Comparison of ENCODE assay signal across 1 cellular context in genomic region chr17:47278561-47278960, GRCh38.
TF ChIP-seq lines count a peak whose summit lies in the region.

No MANE protein-coding gene starts in this region.

TF ChIP-seq in GM23338, 12 proteins besides CTCF, POLR2A, EP300 and RAD21:
- no peak for TF ChIP-seq REST (IDR thresholded peaks at IDR 0.05; ENCODE audit: unreplicated experiment)
- TF ChIP-seq JUNB (IDR thresholded peaks at IDR 0.05; ENCODE audit: unreplicated experiment) = no peak
- TF ChIP-seq ZNF114 (CRISPR knock-in tag; IDR thresholded peaks at IDR 0.05) = no peak
- TF ChIP-seq NANOG (IDR thresholded peaks at IDR 0.05; ENCODE audit: borderline replicate concordance) = no peak
- TF ChIP-seq, protein P1, sequence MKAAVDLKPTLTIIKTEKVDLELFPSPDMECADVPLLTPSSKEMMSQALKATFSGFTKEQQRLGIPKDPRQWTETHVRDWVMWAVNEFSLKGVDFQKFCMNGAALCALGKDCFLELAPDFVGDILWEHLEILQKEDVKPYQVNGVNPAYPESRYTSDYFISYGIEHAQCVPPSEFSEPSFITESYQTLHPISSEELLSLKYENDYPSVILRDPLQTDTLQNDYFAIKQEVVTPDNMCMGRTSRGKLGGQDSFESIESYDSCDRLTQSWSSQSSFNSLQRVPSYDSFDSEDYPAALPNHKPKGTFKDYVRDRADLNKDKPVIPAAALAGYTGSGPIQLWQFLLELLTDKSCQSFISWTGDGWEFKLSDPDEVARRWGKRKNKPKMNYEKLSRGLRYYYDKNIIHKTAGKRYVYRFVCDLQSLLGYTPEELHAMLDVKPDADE (IDR thresholded peaks at IDR 0.05) = no peak
- TF ChIP-seq ZNF331 (CRISPR knock-in tag; IDR thresholded peaks at IDR 0.05; ENCODE audit: low read depth) = no peak
